ENCODE assay signal across 8 cellular contexts in the genomic region with DNA sequence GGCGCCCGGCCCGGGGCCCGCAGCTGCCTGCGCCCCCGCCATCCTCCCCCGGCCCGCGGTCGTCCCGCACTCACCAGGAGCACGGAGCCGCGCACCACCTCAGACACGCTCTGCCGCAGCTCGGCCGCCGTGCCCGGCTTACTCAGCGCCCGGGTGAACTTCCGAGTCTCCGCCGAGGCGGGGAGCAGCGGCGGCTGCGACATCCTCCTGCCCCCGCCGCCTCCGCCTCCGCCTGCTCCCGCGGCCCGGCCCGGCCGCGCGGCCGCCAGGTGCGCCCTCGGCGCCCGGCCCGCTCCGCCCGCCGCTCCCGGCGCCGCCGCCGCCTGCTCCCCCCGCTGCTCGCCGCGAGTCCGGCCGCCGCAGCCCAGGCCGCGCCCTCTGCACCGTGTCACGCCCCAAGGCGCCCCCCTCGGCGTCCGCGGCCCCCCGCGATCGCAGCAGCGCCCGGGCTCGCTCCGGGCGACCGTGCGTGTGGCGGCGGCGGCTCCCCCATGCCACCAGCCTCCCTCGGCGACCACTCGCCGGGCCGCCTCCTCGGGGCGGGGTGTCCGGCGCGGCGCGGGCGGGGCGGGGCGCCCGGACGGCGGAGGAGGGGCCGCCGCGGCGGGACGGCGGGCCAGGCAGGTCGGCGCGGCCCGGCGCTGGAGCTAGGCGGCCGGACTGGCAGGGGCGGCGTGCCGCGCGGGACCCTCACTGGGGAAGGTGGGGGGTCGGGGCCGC.
A peak's percentile ranks its signal among the peaks of the same experiment; 100 is the strongest.
DNase-seq lines count a peak whose midpoint lies in the region; ATAC-seq and TF ChIP-seq lines count a peak whose summit lies in the region.

No MANE protein-coding gene starts in this region.

- no peak overlapping the region for H3K4me3 ChIP-seq in endocrine pancreas (ENCODE audit: control insufficient read depth, insufficient read depth, low read length)

- no peaks in the 10 kb centered on the region for H3K4me1 ChIP-seq in endocrine pancreas (ENCODE audit: control insufficient read depth, insufficient read depth, low read length)

- H3K9me3 ChIP-seq in endocrine pancreas (ENCODE audit: control insufficient read depth, low read length), result no peaks in the 10 kb centered on the region

- POLR2A ChIA-PET in activated CD8-positive, alpha-beta T cell treated with anti-CD3 and anti-CD28 coated beads, Interleukin-2, amount 10 ng/mL, durations not matched to agents 7 days and 5 days (lab: Charles Lee), result interaction anchor here (0.6 to 1.7 kb wide), 8 partner anchors 19 to 331 kb away, joined by 3 to 8 read pairs (median 4); a partner anchor contains a TSS

- no peaks in the 10 kb centered on the region for H3K36me3 ChIP-seq in endocrine pancreas (ENCODE audit: control insufficient read depth, insufficient read depth, low read length)

- no peaks in the 10 kb centered on the region for H3K9me3 Mint-ChIP-seq in activated CD8-positive, alpha-beta T cell treated with anti-CD3 and anti-CD28 coated beads, Interleukin-2, amount 10 ng/mL, durations not matched to agents 7 days and 5 days (ENCODE audit: insufficient read depth)
- H3K9me3 Mint-ChIP-seq in mesothelial cell of epicardium, result no peaks in the 10 kb centered on the region

- H3K27ac Mint-ChIP-seq in activated CD8-positive, alpha-beta T cell treated with anti-CD3 and anti-CD28 coated beads, Interleukin-2, amount 10 ng/mL, durations not matched to agents 7 days and 5 days, result no peak overlapping the region
- no peak overlapping the region for H3K27ac Mint-ChIP-seq in mesothelial cell of epicardium

- DNase-seq in DMS79 (lab: John Stamatoyannopoulos, UW), result peak; percentile 28
- no peak for DNase-seq in DMS79 treated with DMSO at 0.1 percent for 48 hours (lab: John Stamatoyannopoulos, UW)
- peak; percentile 29 to 70 for DNase-seq in NCI-H1930 (lab: John Stamatoyannopoulos, UW)
- peak; percentile 74 for DNase-seq in activated CD8-positive, alpha-beta T cell treated with anti-CD3 and anti-CD28 coated beads, Interleukin-2, amount 10 ng/mL, durations not matched to agents 7 days and 5 days
- DNase-seq in mesothelial cell of epicardium (ENCODE audit: low spot score in 2 of 2, unreplicated experiment in 2 of 2), result peak; percentile 49 to 67
- DNase-seq in stimulated activated CD8-positive, alpha-beta memory T cell treated with anti-CD3 and anti-CD28 coated beads, Interleukin-2, amount 100 ng/mL, for 1 hour (ENCODE audit: low read depth in 2 of 2), result peak; percentile 36 to 59

- CTCF ChIA-PET in activated CD8-positive, alpha-beta T cell treated with anti-CD3 and anti-CD28 coated beads, Interleukin-2, amount 10 ng/mL, durations not matched to agents 7 days and 5 days (lab: Charles Lee), result interaction anchor here (0.8 to 2.6 kb wide), 8 partner anchors 8 to 351 kb away, joined by 3 to 12 read pairs (median 5); no protein-coding TSS in a partner anchor

- H3K4me3 Mint-ChIP-seq in activated CD8-positive, alpha-beta T cell treated with anti-CD3 and anti-CD28 coated beads, Interleukin-2, amount 10 ng/mL, durations not matched to agents 7 days and 5 days, result peak overlapping the region; percentile 81
- H3K4me3 Mint-ChIP-seq in mesothelial cell of epicardium, result peak overlapping the region; percentile 68

- H3K27me3 ChIP-seq in endocrine pancreas (ENCODE audit: control insufficient read depth, insufficient read depth, low read length), result no peaks in the 10 kb centered on the region

- H3K4me1 Mint-ChIP-seq in activated CD8-positive, alpha-beta T cell treated with anti-CD3 and anti-CD28 coated beads, Interleukin-2, amount 10 ng/mL, durations not matched to agents 7 days and 5 days (ENCODE audit: low read depth), result peaks cover 37% of the 10 kb centered on the region
- H3K4me1 Mint-ChIP-seq in mesothelial cell of epicardium, result peaks cover 14% of the 10 kb centered on the region

- peaks cover 15% of the 10 kb centered on the region for H3K36me3 Mint-ChIP-seq in activated CD8-positive, alpha-beta T cell treated with anti-CD3 and anti-CD28 coated beads, Interleukin-2, amount 10 ng/mL, durations not matched to agents 7 days and 5 days (ENCODE audit: low read depth)
- H3K36me3 Mint-ChIP-seq in mesothelial cell of epicardium, result no peaks in the 10 kb centered on the region

- no peak for TF ChIP-seq CTCF in mesothelial cell of epicardium (IDR thresholded peaks at IDR 0.05; ENCODE audit: unreplicated experiment)

- H3K9ac ChIP-seq in endocrine pancreas (ENCODE audit: control insufficient read depth, insufficient read depth, low read length), result peak overlapping the region; percentile 99

- no peaks in the 10 kb centered on the region for H3K27me3 Mint-ChIP-seq in activated CD8-positive, alpha-beta T cell treated with anti-CD3 and anti-CD28 coated beads, Interleukin-2, amount 10 ng/mL, durations not matched to agents 7 days and 5 days (ENCODE audit: low read depth)
- H3K27me3 Mint-ChIP-seq in mesothelial cell of epicardium (ENCODE audit: low read depth), result peaks cover 13% of the 10 kb centered on the region

- ATAC-seq in HG02623 (IDR thresholded peaks at IDR 0.05; ENCODE audit: unreplicated experiment), result peak; percentile 40
- peak; percentile 44 for ATAC-seq in activated CD8-positive, alpha-beta T cell treated with anti-CD3 and anti-CD28 coated beads, Interleukin-2, amount 10 ng/mL, durations not matched to agents 7 days and 5 days
